In the genomic region with DNA sequence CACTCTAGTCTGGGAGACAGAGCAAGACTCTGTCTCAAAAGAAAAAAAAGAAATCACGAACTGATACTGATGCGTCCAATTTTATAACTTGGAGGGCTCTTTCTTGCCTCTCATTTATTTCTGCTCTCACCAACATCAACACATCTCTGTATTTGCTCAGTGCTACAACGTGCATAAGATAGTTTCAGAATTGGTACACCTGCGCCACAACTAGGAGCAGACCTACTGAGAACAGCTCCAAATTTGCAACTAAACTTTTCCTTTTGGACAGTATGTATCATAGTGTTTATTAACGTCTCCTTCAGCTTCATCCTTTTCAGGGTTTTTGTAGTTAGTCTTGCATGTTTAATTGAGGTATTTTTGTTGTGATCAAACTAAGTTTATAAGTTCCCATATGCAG, we compare ENCODE assay signal across 19 cellular contexts.
"Had no signal": no experiment of that assay in that cellular context is flagged by ENCODE, and none has a peak within 500 bp of the region (broad histone marks: within the 10 kb centered on the region; RNA-seq: fewer than 3 reads in every experiment).

No MANE protein-coding gene starts in this region.

- H3K27me3 Mint-ChIP-seq: naive thymus-derived CD8-positive, alpha-beta T cell; type B pancreatic cell had no signal

- ATAC-seq: esophagus mucosa; gastrocnemius medialis; heart right ventricle; left cardiac atrium; naive thymus-derived CD8-positive, alpha-beta T cell had no signal

- DNase-seq: effector memory CD4-positive, alpha-beta T cell; gastrocnemius medialis; heart right ventricle; hypothalamus; kidney; left cardiac atrium; left ventricle myocardium inferior; mesenchymal stem cell; naive thymus-derived CD8-positive, alpha-beta T cell; nucleus accumbens; ovary; sigmoid colon; stimulated activated CD4-positive, alpha-beta T cell treated with anti-CD3 and anti-CD28 coated beads, Interleukin-2, amount 100 ng/mL, for 24 hours; stimulated activated CD4-positive, alpha-beta T cell treated with anti-CD3 and anti-CD28 coated beads, Interleukin-4, amount 100 ng/mL, for 4 hours; stimulated activated naive CD4-positive, alpha-beta T cell; thyroid gland had no signal

- H3K4me3 Mint-ChIP-seq: naive thymus-derived CD8-positive, alpha-beta T cell; neural progenitor cell; type B pancreatic cell had no signal

- H3K4me1 Mint-ChIP-seq: neural progenitor cell had no signal

- H3K27ac Mint-ChIP-seq: neural progenitor cell, type B pancreatic cell had no signal

- H3K9me3 Mint-ChIP-seq: naive thymus-derived CD8-positive, alpha-beta T cell; neural progenitor cell; type B pancreatic cell had no signal
